In the genomic region with DNA sequence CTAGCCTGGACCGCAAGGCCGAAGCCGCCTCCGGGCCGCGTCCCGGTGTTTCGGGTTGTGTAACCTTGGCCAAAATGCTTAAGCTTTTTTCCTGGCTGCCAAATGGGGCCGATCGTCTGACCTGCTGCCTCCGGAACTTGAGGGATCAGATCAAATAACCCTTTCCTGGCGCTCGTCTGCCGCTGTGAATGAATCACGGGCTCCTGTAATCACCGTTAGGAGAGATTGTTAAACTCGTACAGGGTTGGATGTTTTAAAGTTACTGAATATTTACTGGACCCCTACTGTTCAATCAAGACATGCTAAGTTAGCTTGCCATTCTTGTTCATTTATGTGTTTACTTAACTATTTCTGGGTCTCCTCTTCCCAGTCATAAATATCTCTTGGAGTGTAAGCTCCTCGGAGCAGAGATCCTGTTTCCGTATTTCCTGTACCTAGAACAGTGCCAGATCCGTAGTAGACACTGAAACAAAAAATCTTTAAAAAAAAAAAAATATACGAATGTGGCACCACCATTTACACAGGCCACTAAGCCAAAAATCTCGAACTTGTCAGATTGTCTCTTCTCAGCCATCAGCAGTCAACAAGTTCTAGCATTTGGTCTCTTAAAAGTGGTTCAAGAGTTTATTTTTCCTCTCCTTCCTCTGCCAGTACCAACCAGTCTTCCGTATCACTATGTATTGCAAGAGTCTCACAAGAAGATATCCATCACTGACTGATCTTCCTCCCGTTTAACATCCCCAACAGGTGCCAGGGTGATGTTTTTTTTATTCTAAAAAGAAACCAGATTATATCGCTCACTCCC, we compare ENCODE assay signal across 8 cellular contexts. TPM values are rescaled to one million over a fixed set of nuclear protein-coding genes. Genes with fewer than 3 reads are reported as not detected.
A peak's percentile ranks its signal among the peaks of the same experiment; 100 is the strongest.
DNase-seq lines count a peak whose midpoint lies in the region; TF ChIP-seq lines count a peak whose summit lies in the region.

No MANE protein-coding gene starts in this region.

- TF ChIP-seq CTCF in KMS-11 (conservative IDR thresholded peaks at IDR 0.05; ENCODE audit: low read depth, low read length) (no peak), SU-DHL-6 (IDR thresholded peaks at IDR 0.05; ENCODE audit: insufficient read depth, low read length, poor library complexity, severe bottlenecking) (no peak)

- H3K9me2 ChIP-seq in SU-DHL-6 (replicated peaks; ENCODE audit: insufficient read depth, low read length): no peaks in the 10 kb centered on the region

- H3K27ac ChIP-seq in KMS-11 (peak overlapping the region; percentile 90), SU-DHL-6 (ENCODE audit: low read depth, low read length) (peak overlapping the region; percentile 85), thymus (ENCODE audit: low read depth) (peak overlapping the region; percentile 98)

- no peaks in the 10 kb centered on the region for H3K9me3 ChIP-seq in SU-DHL-6 (ENCODE audit: insufficient read depth, low read length)
- no peaks in the 10 kb centered on the region for H3K9me3 ChIP-seq in endocrine pancreas (ENCODE audit: control insufficient read depth, low read length)
- no peaks in the 10 kb centered on the region for H3K9me3 ChIP-seq in thymus (ENCODE audit: control insufficient read depth)

- H2AFZ ChIP-seq in KMS-11 (ENCODE audit: low read depth) (peak overlapping the region; percentile 93), SU-DHL-6 (ENCODE audit: low read depth, low read length, severe bottlenecking) (peak overlapping the region; percentile 69)

- peaks cover 52% of the 10 kb centered on the region for H3F3A ChIP-seq in SU-DHL-6 (ENCODE audit: insufficient read depth)

- H3K4me2 ChIP-seq in KMS-11: peak overlapping the region; percentile 81
- peak overlapping the region; percentile 99 for H3K4me2 ChIP-seq in SU-DHL-6 (ENCODE audit: low read depth, low read length, poor library complexity, severe bottlenecking)

- H3K27me3 ChIP-seq in KMS-11 (ENCODE audit: insufficient read depth, low read depth) (no peaks in the 10 kb centered on the region), SU-DHL-6 (ENCODE audit: low read length) (no peaks in the 10 kb centered on the region), endocrine pancreas (ENCODE audit: control insufficient read depth, insufficient read depth, low read length) (no peaks in the 10 kb centered on the region), thymus (ENCODE audit: control insufficient read depth, insufficient read depth) (no peaks in the 10 kb centered on the region)

- peak overlapping the region; percentile 92 for H3K9ac ChIP-seq in KMS-11
- H3K9ac ChIP-seq in SU-DHL-6 (ENCODE audit: low read length): peak overlapping the region; percentile 91
- H3K9ac ChIP-seq in endocrine pancreas (ENCODE audit: control insufficient read depth, insufficient read depth, low read length): peak overlapping the region; percentile 99

- no peak overlapping the region for H3K4me3 ChIP-seq in KMS-11 (IDR thresholded peaks at IDR 0.05; ENCODE audit: insufficient read depth, low read depth, low read length)
- peak overlapping the region; percentile 81 for H3K4me3 ChIP-seq in SU-DHL-6 (ENCODE audit: insufficient read depth, low read length, poor library complexity, severe bottlenecking)
- peak overlapping the region; percentile 93 for H3K4me3 ChIP-seq in endocrine pancreas (ENCODE audit: control insufficient read depth, insufficient read depth, low read length)
- peak overlapping the region; percentile 96 for H3K4me3 ChIP-seq in thymus (ENCODE audit: low read length)

- H3K36me3 ChIP-seq in KMS-11 (ENCODE audit: insufficient read depth) (no peaks in the 10 kb centered on the region), SU-DHL-6 (ENCODE audit: low read length) (no peaks in the 10 kb centered on the region), endocrine pancreas (ENCODE audit: control insufficient read depth, insufficient read depth, low read length) (no peaks in the 10 kb centered on the region), thymus (ENCODE audit: control insufficient read depth, insufficient read depth) (no peaks in the 10 kb centered on the region)

- peaks cover 20% of the 10 kb centered on the region for H4K20me1 ChIP-seq in KMS-11 (ENCODE audit: insufficient read depth)
- H4K20me1 ChIP-seq in SU-DHL-6 (ENCODE audit: low read depth, low read length): peaks cover 5% of the 10 kb centered on the region; the same call in 1 of the 2 replicates

- DNase-seq in NCI-H524 (lab: John Stamatoyannopoulos, UW) (peak; percentile 1 to 20), NCI-H524 treated with DMSO at 0.1 percent for 48 hours (lab: John Stamatoyannopoulos, UW) (no peak), midbrain (lab: John Stamatoyannopoulos, UW) (peak; percentile 63), GM03348 (ENCODE audit: low spot score) (no peak)

- WGBS in thymus: 3% methylated on average over 25 of the region's 25 CpGs

- peaks cover 43% of the 10 kb centered on the region for H3K79me2 ChIP-seq in KMS-11 (ENCODE audit: insufficient read depth, low read depth)
- peaks cover 41% of the 10 kb centered on the region for H3K79me2 ChIP-seq in SU-DHL-6 (ENCODE audit: insufficient read depth, low read length)

- peaks cover 30% of the 10 kb centered on the region for H3K4me1 ChIP-seq in KMS-11 (ENCODE audit: low read depth, poor library complexity, severe bottlenecking)
- H3K4me1 ChIP-seq in endocrine pancreas (ENCODE audit: control insufficient read depth, insufficient read depth, low read length): peaks cover 17% of the 10 kb centered on the region
- H3K4me1 ChIP-seq in thymus (ENCODE audit: control insufficient read depth, insufficient read depth, low read length): peaks cover 14% of the 10 kb centered on the region

RNA-seq across cellular contexts. Expression of a gene that starts 0.6 kb away (rescaled TPM):
- 41.0 TPM for polyA plus RNA-seq in thymus

Comparison
In these comparisons a context has a peak if more than half of its experiments do, and no peak if none do; other contexts are left out.
1. DNase-seq: peak in NCI-H524 (2 of 2) and midbrain (single experiment); none in NCI-H524 treated with DMSO at 0.1 percent for 48 hours (single experiment) and GM03348 (single experiment).
2. Peak in every context shown above with its lines, with median percentiles within 50 percentile points of each other: H3K27ac ChIP-seq and H3K9ac ChIP-seq.